Comparison of ENCODE assay signal across 10 cellular contexts in the genomic region with DNA sequence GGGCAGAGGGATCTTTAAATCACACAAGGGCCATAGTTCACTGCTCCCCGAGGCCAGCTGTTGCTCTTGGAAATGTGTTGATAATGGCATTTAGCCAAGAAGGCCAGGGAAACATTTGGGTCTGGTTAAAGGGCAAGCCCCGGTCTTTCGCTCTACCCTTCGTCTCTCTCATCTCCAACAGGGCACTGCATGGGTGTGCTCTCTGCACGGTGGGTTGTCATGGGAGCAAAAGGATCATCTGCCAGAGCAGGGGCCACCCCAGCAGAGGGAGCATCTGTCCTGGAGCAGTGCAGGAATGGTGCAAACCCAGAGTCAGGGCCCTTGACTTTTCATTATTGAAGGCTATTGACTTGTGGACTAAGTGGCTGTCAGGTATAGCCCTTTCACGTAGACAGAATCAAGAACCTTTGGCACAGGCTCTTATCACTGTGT. TPM values are rescaled to one million over a fixed set of nuclear protein-coding genes. Genes with fewer than 3 reads are reported as not detected.
DNase-seq lines count a peak whose midpoint lies in the region; ATAC-seq, FAIRE-seq and TF ChIP-seq lines count a peak whose summit lies in the region.
"Had no signal": no experiment of that assay in that cellular context is flagged by ENCODE, and none has a peak within 500 bp of the region (broad histone marks: within the 10 kb centered on the region; RNA-seq: fewer than 3 reads in every experiment).

No MANE protein-coding gene starts in this region.

- H2AFZ ChIP-seq in GM23338, result no peak overlapping the region

- 18 to 25% methylated on average over 6 of the region's 6 CpGs for WGBS in pancreas, 2 donors

- ATAC-seq in GM23338 (peak; percentile 97), pancreas (peak; percentile 57 to 67 (median 65))
- ATAC-seq in naive thymus-derived CD4-positive, alpha-beta T cell, result no peak

- H3K4me3 ChIP-seq in GM23338, result no peak overlapping the region
- H3K4me3 ChIP-seq in pancreas, result peak overlapping the region in 1 of 4 donors; percentile 22
- H3K4me3 ChIP-seq in naive thymus-derived CD4-positive, alpha-beta T cell (ENCODE audit: low read length), result no peak overlapping the region
- H3K4me3 ChIP-seq: dorsolateral prefrontal cortex had no signal

- no peaks in the 10 kb centered on the region for H4K20me1 ChIP-seq in GM23338 (replicated peaks; ENCODE audit: insufficient read depth)

- TF ChIP-seq CTCF in GM23338 (conservative IDR thresholded peaks at IDR 0.05; ENCODE audit: low read depth in 2 of 2) (peak; percentile 36 to 62), pancreas (IDR thresholded peaks at IDR 0.05) (no peak)

- H3K4me1 Mint-ChIP-seq in GM23338, result peaks cover 18% of the 10 kb centered on the region
- H3K4me1 Mint-ChIP-seq in naive thymus-derived CD4-positive, alpha-beta T cell, result no peaks in the 10 kb centered on the region

- CTCF ChIA-PET in naive thymus-derived CD4-positive, alpha-beta T cell (lab: Charles Lee), result no interaction called here

- H3K9me2 ChIP-seq in GM23338 (ENCODE audit: insufficient read depth), result no peaks in the 10 kb centered on the region

- no peak for FAIRE-seq in pancreas (lab: Jason Lieb, UNC)

- H3K36me3 Mint-ChIP-seq in GM23338 (ENCODE audit: low read depth), result peaks cover 3% of the 10 kb centered on the region; the same call in 1 of the 3 replicates
- peaks cover 0 to 50% (median 25%) of the 10 kb centered on the region in 5 donors for H3K36me3 Mint-ChIP-seq in naive thymus-derived CD4-positive, alpha-beta T cell

- H3K36me3 ChIP-seq in GM23338 (ENCODE audit: insufficient read depth) (no peaks in the 10 kb centered on the region), pancreas (no peaks in the 10 kb centered on the region)
- no peaks in the 10 kb centered on the region for H3K36me3 ChIP-seq in naive thymus-derived CD4-positive, alpha-beta T cell (ENCODE audit: control insufficient read depth in 2 of 3, insufficient read depth in 3 of 3, low read length in 3 of 3)

- H3K79me2 ChIP-seq in GM23338 (replicated peaks; ENCODE audit: insufficient read depth), result no peaks in the 10 kb centered on the region

- no peak overlapping the region for H3K27ac Mint-ChIP-seq in GM23338
- H3K27ac Mint-ChIP-seq in naive thymus-derived CD4-positive, alpha-beta T cell, result peak overlapping the region in 1 of 9 donors; percentile 30

- no peak overlapping the region for H3K4me3 Mint-ChIP-seq in GM23338
- no peak overlapping the region for H3K4me3 Mint-ChIP-seq in naive thymus-derived CD4-positive, alpha-beta T cell

- no peak overlapping the region for H3K4me2 ChIP-seq in GM23338

- no peaks in the 10 kb centered on the region for H3K9me3 Mint-ChIP-seq in GM23338
- H3K9me3 Mint-ChIP-seq in naive thymus-derived CD4-positive, alpha-beta T cell, result no peaks in the 10 kb centered on the region

- no peaks in the 10 kb centered on the region for H3K9me3 ChIP-seq in pancreas
- H3K9me3 ChIP-seq in naive thymus-derived CD4-positive, alpha-beta T cell (ENCODE audit: control insufficient read depth in 2 of 3, low read length in 3 of 3), result no peaks in the 10 kb centered on the region

- intact Hi-C loops in pancreas (cut with DNase I), result no loop called here
- intact Hi-C loops in naive thymus-derived CD4-positive, alpha-beta T cell (cut with micrococcal nuclease), result no loop called here

- no peaks in the 10 kb centered on the region for H3K27me3 Mint-ChIP-seq in GM23338 (ENCODE audit: insufficient read depth, low read depth, poor library complexity)
- no peaks in the 10 kb centered on the region for H3K27me3 Mint-ChIP-seq in naive thymus-derived CD4-positive, alpha-beta T cell

- POLR2A ChIA-PET in naive thymus-derived CD4-positive, alpha-beta T cell (lab: Charles Lee), result interaction anchor here (1.0 kb wide), 1 partner anchor 14 kb away, joined by 3 read pairs; no protein-coding TSS in a partner anchor

- H3K27me3 ChIP-seq in GM23338 (ENCODE audit: insufficient read depth) (no peaks in the 10 kb centered on the region), pancreas (no peaks in the 10 kb centered on the region)
- no peaks in the 10 kb centered on the region for H3K27me3 ChIP-seq in naive thymus-derived CD4-positive, alpha-beta T cell (ENCODE audit: control insufficient read depth in 2 of 2, insufficient read depth in 2 of 2, low read length in 2 of 2)
- H3K27me3 ChIP-seq: dorsolateral prefrontal cortex had no signal

- DNase-seq in GM23338 (ENCODE audit: low spot score), result peak; percentile 44
- DNase-seq in fibroblast of peridontal ligament (ENCODE audit: extremely low read depth), result peak; percentile 29
- peak in 5 of 6 donors; percentile 23 to 45 (median 42) for DNase-seq in pancreas
- DNase-seq in naive thymus-derived CD4-positive, alpha-beta T cell, result no peak
- no peak for DNase-seq in HK-2 (ENCODE audit: unreplicated experiment)
- DNase-seq in LoVo (ENCODE audit: low spot score), result no peak
- DNase-seq in AML-193 (lab: John Stamatoyannopoulos, UW), result no peak
- DNase-seq: dorsolateral prefrontal cortex, NCI-H2107 had no signal

- H3F3A ChIP-seq in GM23338 (replicated peaks; ENCODE audit: low read depth), result no peaks in the 10 kb centered on the region

- peaks cover 3% of the 10 kb centered on the region for H3K4me1 ChIP-seq in GM23338 (ENCODE audit: insufficient read depth)
- H3K4me1 ChIP-seq in pancreas, result peaks cover 38 to 59% (median 45%) of the 10 kb centered on the region in 3 donors
- no peaks in the 10 kb centered on the region for H3K4me1 ChIP-seq in naive thymus-derived CD4-positive, alpha-beta T cell (ENCODE audit: control insufficient read depth in 2 of 2, insufficient read depth in 2 of 2, low read length in 2 of 2)

- H3K27ac ChIP-seq in GM23338 (ENCODE audit: low read depth) (0 out of 2 replicates have a peak overlapping the region, but pooled peaks have one; percentile 33), pancreas (peak overlapping the region in 2 of 4 donors; percentile 22 to 74)
- H3K27ac ChIP-seq in naive thymus-derived CD4-positive, alpha-beta T cell (ENCODE audit: low read depth, low read length), result no peak overlapping the region

TF ChIP-seq in GM23338, 12 proteins besides CTCF, POLR2A, EP300 and RAD21 (continues in another document):
- TF ChIP-seq ZNF114 (CRISPR knock-in tag; IDR thresholded peaks at IDR 0.05) (no peak), NANOG (IDR thresholded peaks at IDR 0.05; ENCODE audit: borderline replicate concordance) (no peak), POLR2AphosphoS5 (IDR thresholded peaks at IDR 0.05; ENCODE audit: low read depth) (no peak)

TF ChIP-seq in PFSK-1, 5 proteins besides CTCF, POLR2A, EP300 and RAD21:
- peak; percentile 9 for TF ChIP-seq FOXP2 (optimal IDR thresholded peaks at IDR 0.05; ENCODE audit: borderline replicate concordance, extremely low read depth, extremely low read length, insufficient read depth)
- no peak for TF ChIP-seq POLR2AphosphoS5 (IDR thresholded peaks at IDR 0.05; ENCODE audit: low read depth, low read length)
- no peak for TF ChIP-seq TAF1 (IDR thresholded peaks at IDR 0.05; ENCODE audit: borderline replicate concordance, insufficient read depth, low read length)
- no peak; the same call in 1 of the 2 replicates for TF ChIP-seq SIN3A (IDR thresholded peaks at IDR 0.05; ENCODE audit: borderline replicate concordance, insufficient read depth, low read length)
- TF ChIP-seq, protein P1, sequence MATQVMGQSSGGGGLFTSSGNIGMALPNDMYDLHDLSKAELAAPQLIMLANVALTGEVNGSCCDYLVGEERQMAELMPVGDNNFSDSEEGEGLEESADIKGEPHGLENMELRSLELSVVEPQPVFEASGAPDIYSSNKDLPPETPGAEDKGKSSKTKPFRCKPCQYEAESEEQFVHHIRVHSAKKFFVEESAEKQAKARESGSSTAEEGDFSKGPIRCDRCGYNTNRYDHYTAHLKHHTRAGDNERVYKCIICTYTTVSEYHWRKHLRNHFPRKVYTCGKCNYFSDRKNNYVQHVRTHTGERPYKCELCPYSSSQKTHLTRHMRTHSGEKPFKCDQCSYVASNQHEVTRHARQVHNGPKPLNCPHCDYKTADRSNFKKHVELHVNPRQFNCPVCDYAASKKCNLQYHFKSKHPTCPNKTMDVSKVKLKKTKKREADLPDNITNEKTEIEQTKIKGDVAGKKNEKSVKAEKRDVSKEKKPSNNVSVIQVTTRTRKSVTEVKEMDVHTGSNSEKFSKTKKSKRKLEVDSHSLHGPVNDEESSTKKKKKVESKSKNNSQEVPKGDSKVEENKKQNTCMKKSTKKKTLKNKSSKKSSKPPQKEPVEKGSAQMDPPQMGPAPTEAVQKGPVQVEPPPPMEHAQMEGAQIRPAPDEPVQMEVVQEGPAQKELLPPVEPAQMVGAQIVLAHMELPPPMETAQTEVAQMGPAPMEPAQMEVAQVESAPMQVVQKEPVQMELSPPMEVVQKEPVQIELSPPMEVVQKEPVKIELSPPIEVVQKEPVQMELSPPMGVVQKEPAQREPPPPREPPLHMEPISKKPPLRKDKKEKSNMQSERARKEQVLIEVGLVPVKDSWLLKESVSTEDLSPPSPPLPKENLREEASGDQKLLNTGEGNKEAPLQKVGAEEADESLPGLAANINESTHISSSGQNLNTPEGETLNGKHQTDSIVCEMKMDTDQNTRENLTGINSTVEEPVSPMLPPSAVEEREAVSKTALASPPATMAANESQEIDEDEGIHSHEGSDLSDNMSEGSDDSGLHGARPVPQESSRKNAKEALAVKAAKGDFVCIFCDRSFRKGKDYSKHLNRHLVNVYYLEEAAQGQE (IDR thresholded peaks at IDR 0.05; ENCODE audit: insufficient read depth in 1 of 2, low read depth in 2 of 2, low read length in 2 of 2), result no peak

RNA-seq across cellular contexts. Expression of a gene that starts 22.7 kb away (rescaled TPM):
- 61.9 and 74.5 TPM in 2 replicates for total RNA-seq in GM23338 (2014; rRNA removed; shearing (Covaris generic))
- polyA plus RNA-seq in GM23338 (2016; fragmentation: Nextera tagmentation; extraction: Ambion mirVana) (33.7 and 40.2 TPM in 2 replicates), pancreas (10 to 100 TPM; 14.5 to 35.8 TPM)
- 54.8 TPM for polyA plus RNA-seq in PFSK-1 (2012; ENCODE audit: insufficient read length, low read depth)
- total RNA-seq in pancreas, result 10 to 100 TPM; 20.6 to 48.4 (median 29.9) TPM
- total RNA-seq in naive thymus-derived CD4-positive, alpha-beta T cell, result 10 to 100 TPM; 35.3 to 65.6 (median 49.2) TPM
- 10 to 100 TPM; 17.4 to 23.7 TPM for polyA plus RNA-seq in naive thymus-derived CD4-positive, alpha-beta T cell

Comparison
In these comparisons a context has a peak if more than half of its experiments do, and no peak if none do; other contexts are left out.
1. DNase-seq: peak in GM23338 (single experiment), fibroblast of peridontal ligament (single experiment) and pancreas (5 of 6); none in naive thymus-derived CD4-positive, alpha-beta T cell (0 of 9), HK-2 (single experiment), LoVo (single experiment) and AML-193 (0 of 2).
2. CTCF ChIP-seq: peak in GM23338 (2 of 2); none in pancreas (0 of 4).